ENCODE assay signal across 4 cellular contexts in genomic region chr6:168356872-168357271, GRCh38. TPM values are rescaled to one million over a fixed set of nuclear protein-coding genes. Genes with fewer than 3 reads are reported as not detected.
"Had no signal": no experiment of that assay in that cellular context is flagged by ENCODE, and none has a peak within 500 bp of the region (broad histone marks: within the 10 kb centered on the region; RNA-seq: fewer than 3 reads in every experiment).

No MANE protein-coding gene starts in this region.

RNA-seq across cellular contexts. Expression of gene DACT2, which starts 37.3 kb away (rescaled TPM):
- total RNA-seq: LHCN-M2, M059J, MCF 10A, NCI-H460 had no signal
